ENCODE assay signal across 1 cellular context in the genomic region with DNA sequence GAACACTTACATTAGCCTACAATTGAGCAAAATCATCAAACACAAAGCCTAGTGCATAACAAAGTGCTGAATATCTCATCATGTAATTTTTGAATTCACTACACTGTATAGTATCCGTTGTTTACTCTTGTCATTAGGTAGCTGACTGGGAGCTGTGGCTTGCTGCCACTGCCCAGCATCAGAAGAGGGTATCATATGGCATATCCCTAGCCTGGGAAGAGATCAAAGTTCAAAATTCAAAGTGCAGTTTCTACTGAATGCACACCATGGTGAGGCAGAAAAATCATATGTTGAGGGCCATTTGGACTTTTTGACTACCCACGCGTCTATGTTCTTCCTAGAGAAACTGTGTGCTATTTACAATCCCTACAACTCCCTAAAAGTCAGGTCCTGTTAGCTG.
TF ChIP-seq lines count a peak whose summit lies in the region.

No MANE protein-coding gene starts in this region.

TF ChIP-seq in HepG2, 621 proteins besides CTCF, POLR2A, EP300 and RAD21 (continued from another document and continues in another):
- peak; percentile 84 for TF ChIP-seq ZNF644 (CRISPR knock-in tag; IDR thresholded peaks at IDR 0.05; ENCODE audit: low read depth)
- TF ChIP-seq, protein P1, sequence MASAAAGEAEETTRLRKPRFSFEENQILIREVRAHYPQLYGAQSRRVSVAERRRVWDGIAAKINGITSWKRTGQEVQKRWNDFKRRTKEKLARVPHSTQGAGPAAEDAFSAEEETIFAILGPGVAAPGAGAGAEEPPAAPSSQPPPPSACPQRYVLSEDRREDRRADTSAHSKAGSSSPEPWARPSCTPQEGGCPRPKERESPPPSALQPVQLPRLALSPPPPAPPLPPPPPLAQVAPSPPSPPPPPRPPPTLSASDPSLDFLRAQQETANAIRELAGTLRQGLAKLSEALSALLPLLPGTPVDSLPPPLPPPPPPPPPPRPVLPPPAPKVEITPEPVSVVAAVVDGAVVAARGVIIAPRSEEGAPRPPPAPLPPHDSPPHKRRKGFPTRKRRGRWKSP (CRISPR knock-in tag; IDR thresholded peaks at IDR 0.05): no peak
- TF ChIP-seq ZFY (CRISPR knock-in tag; IDR thresholded peaks at IDR 0.05): no peak
- no peak for TF ChIP-seq SNRNP70 (IDR thresholded peaks at IDR 0.05; ENCODE audit: low read depth, low read length)
- TF ChIP-seq MXI1 (IDR thresholded peaks at IDR 0.05; ENCODE audit: borderline replicate concordance, low read depth, low read length): peak; percentile 62; the same call in 1 of the 3 replicates
- TF ChIP-seq KDM5A (IDR thresholded peaks at IDR 0.05; ENCODE audit: borderline replicate concordance, low read length): no peak
- TF ChIP-seq GATAD1 (CRISPR knock-in tag; IDR thresholded peaks at IDR 0.05): peak; percentile 38; the same call in 1 of the 2 replicates
- no peak for TF ChIP-seq RBM39 (IDR thresholded peaks at IDR 0.05; ENCODE audit: low read depth, low read length, poor library complexity, severe bottlenecking)
- TF ChIP-seq REL (CRISPR knock-in tag; conservative IDR thresholded peaks at IDR 0.05): no peak
- TF ChIP-seq ISX (CRISPR knock-in tag; conservative IDR thresholded peaks at IDR 0.05): no peak
- no peak for TF ChIP-seq CBX5 (CRISPR knock-in tag; IDR thresholded peaks at IDR 0.05; ENCODE audit: borderline replicate concordance)
- peak; percentile 92 for TF ChIP-seq SIX4 (CRISPR knock-in tag; IDR thresholded peaks at IDR 0.05)
- TF ChIP-seq, protein P2, sequence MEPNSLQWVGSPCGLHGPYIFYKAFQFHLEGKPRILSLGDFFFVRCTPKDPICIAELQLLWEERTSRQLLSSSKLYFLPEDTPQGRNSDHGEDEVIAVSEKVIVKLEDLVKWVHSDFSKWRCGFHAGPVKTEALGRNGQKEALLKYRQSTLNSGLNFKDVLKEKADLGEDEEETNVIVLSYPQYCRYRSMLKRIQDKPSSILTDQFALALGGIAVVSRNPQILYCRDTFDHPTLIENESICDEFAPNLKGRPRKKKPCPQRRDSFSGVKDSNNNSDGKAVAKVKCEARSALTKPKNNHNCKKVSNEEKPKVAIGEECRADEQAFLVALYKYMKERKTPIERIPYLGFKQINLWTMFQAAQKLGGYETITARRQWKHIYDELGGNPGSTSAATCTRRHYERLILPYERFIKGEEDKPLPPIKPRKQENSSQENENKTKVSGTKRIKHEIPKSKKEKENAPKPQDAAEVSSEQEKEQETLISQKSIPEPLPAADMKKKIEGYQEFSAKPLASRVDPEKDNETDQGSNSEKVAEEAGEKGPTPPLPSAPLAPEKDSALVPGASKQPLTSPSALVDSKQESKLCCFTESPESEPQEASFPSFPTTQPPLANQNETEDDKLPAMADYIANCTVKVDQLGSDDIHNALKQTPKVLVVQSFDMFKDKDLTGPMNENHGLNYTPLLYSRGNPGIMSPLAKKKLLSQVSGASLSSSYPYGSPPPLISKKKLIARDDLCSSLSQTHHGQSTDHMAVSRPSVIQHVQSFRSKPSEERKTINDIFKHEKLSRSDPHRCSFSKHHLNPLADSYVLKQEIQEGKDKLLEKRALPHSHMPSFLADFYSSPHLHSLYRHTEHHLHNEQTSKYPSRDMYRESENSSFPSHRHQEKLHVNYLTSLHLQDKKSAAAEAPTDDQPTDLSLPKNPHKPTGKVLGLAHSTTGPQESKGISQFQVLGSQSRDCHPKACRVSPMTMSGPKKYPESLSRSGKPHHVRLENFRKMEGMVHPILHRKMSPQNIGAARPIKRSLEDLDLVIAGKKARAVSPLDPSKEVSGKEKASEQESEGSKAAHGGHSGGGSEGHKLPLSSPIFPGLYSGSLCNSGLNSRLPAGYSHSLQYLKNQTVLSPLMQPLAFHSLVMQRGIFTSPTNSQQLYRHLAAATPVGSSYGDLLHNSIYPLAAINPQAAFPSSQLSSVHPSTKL (CRISPR knock-in tag; IDR thresholded peaks at IDR 0.05): peak; percentile 88
- TF ChIP-seq, protein P3, sequence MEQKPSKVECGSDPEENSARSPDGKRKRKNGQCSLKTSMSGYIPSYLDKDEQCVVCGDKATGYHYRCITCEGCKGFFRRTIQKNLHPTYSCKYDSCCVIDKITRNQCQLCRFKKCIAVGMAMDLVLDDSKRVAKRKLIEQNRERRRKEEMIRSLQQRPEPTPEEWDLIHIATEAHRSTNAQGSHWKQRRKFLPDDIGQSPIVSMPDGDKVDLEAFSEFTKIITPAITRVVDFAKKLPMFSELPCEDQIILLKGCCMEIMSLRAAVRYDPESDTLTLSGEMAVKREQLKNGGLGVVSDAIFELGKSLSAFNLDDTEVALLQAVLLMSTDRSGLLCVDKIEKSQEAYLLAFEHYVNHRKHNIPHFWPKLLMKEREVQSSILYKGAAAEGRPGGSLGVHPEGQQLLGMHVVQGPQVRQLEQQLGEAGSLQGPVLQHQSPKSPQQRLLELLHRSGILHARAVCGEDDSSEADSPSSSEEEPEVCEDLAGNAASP (CRISPR knock-in tag; IDR thresholded peaks at IDR 0.05; ENCODE audit: borderline replicate concordance): no peak
- no peak for TF ChIP-seq ZFP90 (CRISPR knock-in tag; IDR thresholded peaks at IDR 0.05; ENCODE audit: borderline replicate concordance)
- no peak for TF ChIP-seq NFYB (CRISPR knock-in tag; IDR thresholded peaks at IDR 0.05)
- TF ChIP-seq ZKSCAN5 (CRISPR knock-in tag; IDR thresholded peaks at IDR 0.05): no peak
- no peak for TF ChIP-seq SOX13 (IDR thresholded peaks at IDR 0.05)
- peak in 1 of 2 experiments; percentile 55; a peak in 1 of 4 replicates for TF ChIP-seq SOX13 (CRISPR knock-in tag; conservative IDR thresholded peaks at IDR 0.05 in 1 of 2, IDR thresholded peaks at IDR 0.05 in 1 of 2)
- no peak for TF ChIP-seq NR2F6 (IDR thresholded peaks at IDR 0.05)
- no peak for TF ChIP-seq NR2F6 (CRISPR knock-in tag; IDR thresholded peaks at IDR 0.05)
- TF ChIP-seq ZNF629 (CRISPR knock-in tag; conservative IDR thresholded peaks at IDR 0.05): no peak
- TF ChIP-seq KDM2A (CRISPR knock-in tag; IDR thresholded peaks at IDR 0.05; ENCODE audit: borderline replicate concordance, low read depth): 0 out of 2 replicates have a peak, but pooled peaks have one; percentile 22
- no peak for TF ChIP-seq CREM (IDR thresholded peaks at IDR 0.05)
- TF ChIP-seq CREM (CRISPR knock-in tag; IDR thresholded peaks at IDR 0.05): no peak
- TF ChIP-seq ATF7 (IDR thresholded peaks at IDR 0.05): no peak
- TF ChIP-seq ATF7 (CRISPR knock-in tag; IDR thresholded peaks at IDR 0.05): no peak
- TF ChIP-seq RBM22 (optimal IDR thresholded peaks at IDR 0.05; ENCODE audit: low read length): no peak
- TF ChIP-seq ZNF441 (CRISPR knock-in tag; IDR thresholded peaks at IDR 0.05; ENCODE audit: borderline replicate concordance): no peak
- TF ChIP-seq ATRX (CRISPR knock-in tag; IDR thresholded peaks at IDR 0.05; ENCODE audit: borderline replicate concordance): no peak
- TF ChIP-seq, protein P4, sequence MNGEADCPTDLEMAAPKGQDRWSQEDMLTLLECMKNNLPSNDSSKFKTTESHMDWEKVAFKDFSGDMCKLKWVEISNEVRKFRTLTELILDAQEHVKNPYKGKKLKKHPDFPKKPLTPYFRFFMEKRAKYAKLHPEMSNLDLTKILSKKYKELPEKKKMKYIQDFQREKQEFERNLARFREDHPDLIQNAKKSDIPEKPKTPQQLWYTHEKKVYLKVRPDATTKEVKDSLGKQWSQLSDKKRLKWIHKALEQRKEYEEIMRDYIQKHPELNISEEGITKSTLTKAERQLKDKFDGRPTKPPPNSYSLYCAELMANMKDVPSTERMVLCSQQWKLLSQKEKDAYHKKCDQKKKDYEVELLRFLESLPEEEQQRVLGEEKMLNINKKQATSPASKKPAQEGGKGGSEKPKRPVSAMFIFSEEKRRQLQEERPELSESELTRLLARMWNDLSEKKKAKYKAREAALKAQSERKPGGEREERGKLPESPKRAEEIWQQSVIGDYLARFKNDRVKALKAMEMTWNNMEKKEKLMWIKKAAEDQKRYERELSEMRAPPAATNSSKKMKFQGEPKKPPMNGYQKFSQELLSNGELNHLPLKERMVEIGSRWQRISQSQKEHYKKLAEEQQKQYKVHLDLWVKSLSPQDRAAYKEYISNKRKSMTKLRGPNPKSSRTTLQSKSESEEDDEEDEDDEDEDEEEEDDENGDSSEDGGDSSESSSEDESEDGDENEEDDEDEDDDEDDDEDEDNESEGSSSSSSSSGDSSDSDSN (CRISPR knock-in tag; IDR thresholded peaks at IDR 0.05): peak; percentile 47; the same call in 1 of the 2 replicates
- no peak for TF ChIP-seq ZNF225 (CRISPR knock-in tag; IDR thresholded peaks at IDR 0.05)
- TF ChIP-seq, protein P5, sequence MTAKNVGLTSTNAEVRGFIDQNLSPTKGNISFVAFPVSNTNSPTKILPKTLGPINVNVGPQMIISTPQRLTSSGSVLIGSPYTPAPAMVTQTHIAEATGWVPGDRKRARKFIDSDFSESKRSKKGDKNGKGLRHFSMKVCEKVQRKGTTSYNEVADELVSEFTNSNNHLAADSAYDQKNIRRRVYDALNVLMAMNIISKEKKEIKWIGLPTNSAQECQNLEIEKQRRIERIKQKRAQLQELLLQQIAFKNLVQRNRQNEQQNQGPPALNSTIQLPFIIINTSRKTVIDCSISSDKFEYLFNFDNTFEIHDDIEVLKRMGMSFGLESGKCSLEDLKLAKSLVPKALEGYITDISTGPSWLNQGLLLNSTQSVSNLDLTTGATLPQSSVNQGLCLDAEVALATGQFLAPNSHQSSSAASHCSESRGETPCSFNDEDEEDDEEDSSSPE (CRISPR knock-in tag; IDR thresholded peaks at IDR 0.05): no peak
- no peak for TF ChIP-seq ZNF780A (CRISPR knock-in tag; IDR thresholded peaks at IDR 0.05)
- TF ChIP-seq ZSCAN29 (CRISPR knock-in tag; conservative IDR thresholded peaks at IDR 0.05): no peak
- TF ChIP-seq ZNF776 (CRISPR knock-in tag; IDR thresholded peaks at IDR 0.05): no peak
- no peak for TF ChIP-seq ZNF703 (CRISPR knock-in tag; IDR thresholded peaks at IDR 0.05; ENCODE audit: borderline replicate concordance)
- no peak for TF ChIP-seq KLF11 (CRISPR knock-in tag; IDR thresholded peaks at IDR 0.05)
- TF ChIP-seq ZNF251 (CRISPR knock-in tag; IDR thresholded peaks at IDR 0.05): no peak
- TF ChIP-seq FLYWCH1 (CRISPR knock-in tag; IDR thresholded peaks at IDR 0.05): no peak
- no peak for TF ChIP-seq ATAD3A (CRISPR knock-in tag; IDR thresholded peaks at IDR 0.05)
- TF ChIP-seq HIVEP1 (CRISPR knock-in tag; IDR thresholded peaks at IDR 0.05): no peak
- TF ChIP-seq SALL2 (CRISPR knock-in tag; IDR thresholded peaks at IDR 0.05): no peak
- no peak for TF ChIP-seq ZNF138 (CRISPR knock-in tag; IDR thresholded peaks at IDR 0.05; ENCODE audit: low read depth)
- TF ChIP-seq, protein P6, sequence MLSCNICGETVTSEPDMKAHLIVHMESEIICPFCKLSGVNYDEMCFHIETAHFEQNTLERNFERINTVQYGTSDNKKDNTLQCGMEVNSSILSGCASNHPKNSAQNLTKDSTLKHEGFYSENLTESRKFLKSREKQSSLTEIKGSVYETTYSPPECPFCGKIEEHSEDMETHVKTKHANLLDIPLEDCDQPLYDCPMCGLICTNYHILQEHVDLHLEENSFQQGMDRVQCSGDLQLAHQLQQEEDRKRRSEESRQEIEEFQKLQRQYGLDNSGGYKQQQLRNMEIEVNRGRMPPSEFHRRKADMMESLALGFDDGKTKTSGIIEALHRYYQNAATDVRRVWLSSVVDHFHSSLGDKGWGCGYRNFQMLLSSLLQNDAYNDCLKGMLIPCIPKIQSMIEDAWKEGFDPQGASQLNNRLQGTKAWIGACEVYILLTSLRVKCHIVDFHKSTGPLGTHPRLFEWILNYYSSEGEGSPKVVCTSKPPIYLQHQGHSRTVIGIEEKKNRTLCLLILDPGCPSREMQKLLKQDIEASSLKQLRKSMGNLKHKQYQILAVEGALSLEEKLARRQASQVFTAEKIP (CRISPR knock-in tag; IDR thresholded peaks at IDR 0.05; ENCODE audit: borderline replicate concordance): no peak
- no peak for TF ChIP-seq ZNF570 (CRISPR knock-in tag; IDR thresholded peaks at IDR 0.05; ENCODE audit: borderline replicate concordance)
- TF ChIP-seq ZNF484 (CRISPR knock-in tag; IDR thresholded peaks at IDR 0.05; ENCODE audit: borderline replicate concordance, low read depth): no peak
- no peak for TF ChIP-seq FIP1L1 (IDR thresholded peaks at IDR 0.05; ENCODE audit: borderline replicate concordance, insufficient read depth, low read depth, low read length)
- TF ChIP-seq NR2F2 (IDR thresholded peaks at IDR 0.05; ENCODE audit: borderline replicate concordance, low read depth): no peak
- TF ChIP-seq TRIM24 (CRISPR knock-in tag; IDR thresholded peaks at IDR 0.05): no peak
- TF ChIP-seq GZF1 (CRISPR knock-in tag; IDR thresholded peaks at IDR 0.05): no peak
- peak; percentile 86 for TF ChIP-seq ASH2L (IDR thresholded peaks at IDR 0.05; ENCODE audit: insufficient read length, low read depth, low read length)
- no peak for TF ChIP-seq EHMT2 (IDR thresholded peaks at IDR 0.05; ENCODE audit: borderline replicate concordance, low read depth, low read length)
- TF ChIP-seq EED (CRISPR knock-in tag; IDR thresholded peaks at IDR 0.05): no peak
- TF ChIP-seq SRF (IDR thresholded peaks at IDR 0.05; ENCODE audit: low read depth, low read length): no peak
- no peak for TF ChIP-seq ZBTB38 (CRISPR knock-in tag; IDR thresholded peaks at IDR 0.05)
- no peak for TF ChIP-seq ZNF879 (CRISPR knock-in tag; IDR thresholded peaks at IDR 0.05)
- TF ChIP-seq IKZF1 (IDR thresholded peaks at IDR 0.05): no peak
- no peak for TF ChIP-seq ZNF333 (CRISPR knock-in tag; IDR thresholded peaks at IDR 0.05; ENCODE audit: borderline replicate concordance)
- peak; percentile 60; the same call in 1 of the 2 replicates for TF ChIP-seq SPEN (CRISPR knock-in tag; IDR thresholded peaks at IDR 0.05; ENCODE audit: low read depth)
- TF ChIP-seq NFATC3 (CRISPR knock-in tag; IDR thresholded peaks at IDR 0.05): no peak
- TF ChIP-seq, protein P7, sequence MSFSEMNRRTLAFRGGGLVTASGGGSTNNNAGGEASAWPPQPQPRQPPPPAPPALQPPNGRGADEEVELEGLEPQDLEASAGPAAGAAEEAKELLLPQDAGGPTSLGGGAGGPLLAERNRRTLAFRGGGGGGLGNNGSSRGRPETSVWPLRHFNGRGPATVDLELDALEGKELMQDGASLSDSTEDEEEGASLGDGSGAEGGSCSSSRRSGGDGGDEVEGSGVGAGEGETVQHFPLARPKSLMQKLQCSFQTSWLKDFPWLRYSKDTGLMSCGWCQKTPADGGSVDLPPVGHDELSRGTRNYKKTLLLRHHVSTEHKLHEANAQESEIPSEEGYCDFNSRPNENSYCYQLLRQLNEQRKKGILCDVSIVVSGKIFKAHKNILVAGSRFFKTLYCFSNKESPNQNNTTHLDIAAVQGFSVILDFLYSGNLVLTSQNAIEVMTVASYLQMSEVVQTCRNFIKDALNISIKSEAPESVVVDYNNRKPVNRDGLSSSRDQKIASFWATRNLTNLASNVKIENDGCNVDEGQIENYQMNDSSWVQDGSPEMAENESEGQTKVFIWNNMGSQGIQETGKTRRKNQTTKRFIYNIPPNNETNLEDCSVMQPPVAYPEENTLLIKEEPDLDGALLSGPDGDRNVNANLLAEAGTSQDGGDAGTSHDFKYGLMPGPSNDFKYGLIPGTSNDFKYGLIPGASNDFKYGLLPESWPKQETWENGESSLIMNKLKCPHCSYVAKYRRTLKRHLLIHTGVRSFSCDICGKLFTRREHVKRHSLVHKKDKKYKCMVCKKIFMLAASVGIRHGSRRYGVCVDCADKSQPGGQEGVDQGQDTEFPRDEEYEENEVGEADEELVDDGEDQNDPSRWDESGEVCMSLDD (CRISPR knock-in tag; IDR thresholded peaks at IDR 0.05; ENCODE audit: borderline replicate concordance): no peak
- TF ChIP-seq ZNF660 (CRISPR knock-in tag; IDR thresholded peaks at IDR 0.05; ENCODE audit: borderline replicate concordance, low read depth): no peak
